1 cellular context compared by ENCODE assay signal in the genomic region with DNA sequence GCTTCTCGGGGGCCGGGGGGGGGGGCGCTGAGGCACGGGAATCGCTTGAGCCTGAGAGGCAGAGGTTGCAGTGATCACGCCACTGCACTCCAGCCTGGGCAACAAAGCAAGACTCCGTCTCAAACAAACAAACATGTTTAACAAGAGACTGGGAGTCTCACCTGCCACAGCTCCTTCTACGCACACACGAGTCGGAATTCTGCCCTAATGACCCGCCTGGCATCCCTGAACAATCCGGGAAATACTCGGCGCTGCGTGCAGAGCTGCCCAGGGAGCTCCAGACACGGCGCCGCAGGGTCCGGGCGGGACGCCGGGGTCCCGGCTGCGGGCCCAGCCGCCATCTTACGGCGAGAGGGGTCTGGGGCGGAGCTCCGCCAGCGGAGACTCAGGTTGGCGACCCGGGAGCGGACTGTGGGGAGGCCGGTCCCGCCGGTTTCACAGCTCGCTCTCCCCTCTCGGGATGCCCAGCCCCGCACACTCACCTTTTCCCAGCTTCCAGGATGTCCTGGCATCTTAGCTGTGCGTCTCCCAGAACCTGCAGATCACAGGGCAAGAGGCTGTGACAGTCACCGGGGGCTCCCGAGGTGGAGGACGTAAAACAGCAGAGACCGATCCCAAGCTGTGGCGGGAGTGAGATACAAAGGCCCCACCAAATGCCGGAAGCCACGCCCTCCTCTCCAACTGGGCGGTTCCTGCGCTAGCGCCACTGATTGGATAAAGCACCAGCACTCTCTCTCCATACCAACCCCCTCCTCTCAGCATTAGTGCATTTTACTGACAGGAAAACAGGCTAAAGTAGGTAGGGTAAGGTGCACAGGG.
TF ChIP-seq lines count a peak whose summit lies in the region.

No MANE protein-coding gene starts in this region.

TF ChIP-seq in HepG2, 621 proteins besides CTCF, POLR2A, EP300 and RAD21 (continued from another document and continues in another):
- TF ChIP-seq ZNF543 (CRISPR knock-in tag; IDR thresholded peaks at IDR 0.05) (peak; percentile 50; the same call in 1 of the 2 replicates), KLF11 (CRISPR knock-in tag; IDR thresholded peaks at IDR 0.05) (no peak), NFYB (CRISPR knock-in tag; IDR thresholded peaks at IDR 0.05) (peak; percentile 84), THYN1 (CRISPR knock-in tag; IDR thresholded peaks at IDR 0.05; ENCODE audit: borderline replicate concordance, low read depth) (no peak), ZIK1 (CRISPR knock-in tag; IDR thresholded peaks at IDR 0.05; ENCODE audit: borderline replicate concordance, low read depth) (no peak; the same call in 1 of the 2 replicates), ZNF629 (CRISPR knock-in tag; conservative IDR thresholded peaks at IDR 0.05) (no peak), XBP1 (CRISPR knock-in tag; IDR thresholded peaks at IDR 0.05) (no peak), ZSCAN9 (CRISPR knock-in tag; IDR thresholded peaks at IDR 0.05; ENCODE audit: borderline replicate concordance) (0 out of 2 replicates have a peak, but pooled peaks have one; percentile 64), SIN3B (IDR thresholded peaks at IDR 0.05; ENCODE audit: low read length) (no peak), TMF1 (CRISPR knock-in tag; IDR thresholded peaks at IDR 0.05; ENCODE audit: low read depth) (no peak), ZNF3 (CRISPR knock-in tag; IDR thresholded peaks at IDR 0.05) (no peak), HNF4A (CRISPR knock-in tag; IDR thresholded peaks at IDR 0.05) (no peak), YEATS4 (CRISPR knock-in tag; IDR thresholded peaks at IDR 0.05; ENCODE audit: borderline replicate concordance) (peak; percentile 54), CCDC6 (CRISPR knock-in tag; IDR thresholded peaks at IDR 0.05) (0 out of 2 replicates have a peak, but pooled peaks have one; percentile 66), NFKBIZ (CRISPR knock-in tag; IDR thresholded peaks at IDR 0.05) (no peak), SP1 (IDR thresholded peaks at IDR 0.05) (no peak), SP1 (CRISPR knock-in tag; IDR thresholded peaks at IDR 0.05) (peak; percentile 68; the same call in 1 of the 2 replicates), ZNF713 (CRISPR knock-in tag; IDR thresholded peaks at IDR 0.05) (no peak), ZNF20 (CRISPR knock-in tag; IDR thresholded peaks at IDR 0.05) (no peak), NFE2 (CRISPR knock-in tag; IDR thresholded peaks at IDR 0.05) (no peak), ZC3H13 (CRISPR knock-in tag; IDR thresholded peaks at IDR 0.05) (no peak; the same call in 1 of the 2 replicates), ZNF615 (CRISPR knock-in tag; IDR thresholded peaks at IDR 0.05; ENCODE audit: borderline replicate concordance) (no peak), ETV5 (CRISPR knock-in tag; IDR thresholded peaks at IDR 0.05; ENCODE audit: borderline replicate concordance) (peak; percentile 50; the same call in 1 of the 2 replicates), ZNF430 (CRISPR knock-in tag; IDR thresholded peaks at IDR 0.05) (no peak), KDM4B (CRISPR knock-in tag; IDR thresholded peaks at IDR 0.05) (no peak), AGO2 (optimal IDR thresholded peaks at IDR 0.05; ENCODE audit: low read depth, low read length) (peak; percentile 66), ZNF570 (CRISPR knock-in tag; IDR thresholded peaks at IDR 0.05; ENCODE audit: borderline replicate concordance) (no peak), RBM22 (optimal IDR thresholded peaks at IDR 0.05; ENCODE audit: low read length) (no peak), MTA1 (CRISPR knock-in tag; IDR thresholded peaks at IDR 0.05; ENCODE audit: borderline replicate concordance) (peak; percentile 53; the same call in 1 of the 2 replicates), REL (CRISPR knock-in tag; conservative IDR thresholded peaks at IDR 0.05) (no peak), HMGA1 (CRISPR knock-in tag; conservative IDR thresholded peaks at IDR 0.05) (no peak), MIER3 (CRISPR knock-in tag; IDR thresholded peaks at IDR 0.05; ENCODE audit: borderline replicate concordance) (no peak), ZNF850 (CRISPR knock-in tag; conservative IDR thresholded peaks at IDR 0.05) (no peak)
- TF ChIP-seq, protein P1, sequence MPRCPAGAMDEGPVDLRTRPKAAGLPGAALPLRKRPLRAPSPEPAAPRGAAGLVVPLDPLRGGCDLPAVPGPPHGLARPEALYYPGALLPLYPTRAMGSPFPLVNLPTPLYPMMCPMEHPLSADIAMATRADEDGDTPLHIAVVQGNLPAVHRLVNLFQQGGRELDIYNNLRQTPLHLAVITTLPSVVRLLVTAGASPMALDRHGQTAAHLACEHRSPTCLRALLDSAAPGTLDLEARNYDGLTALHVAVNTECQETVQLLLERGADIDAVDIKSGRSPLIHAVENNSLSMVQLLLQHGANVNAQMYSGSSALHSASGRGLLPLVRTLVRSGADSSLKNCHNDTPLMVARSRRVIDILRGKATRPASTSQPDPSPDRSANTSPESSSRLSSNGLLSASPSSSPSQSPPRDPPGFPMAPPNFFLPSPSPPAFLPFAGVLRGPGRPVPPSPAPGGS (CRISPR knock-in tag; IDR thresholded peaks at IDR 0.05) = no peak
- TF ChIP-seq, protein P2, sequence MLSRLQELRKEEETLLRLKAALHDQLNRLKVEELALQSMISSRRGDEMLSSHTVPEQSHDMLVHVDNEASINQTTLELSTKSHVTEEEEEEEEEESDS (CRISPR knock-in tag; IDR thresholded peaks at IDR 0.05; ENCODE audit: borderline replicate concordance) = no peak
- TF ChIP-seq, protein P3, sequence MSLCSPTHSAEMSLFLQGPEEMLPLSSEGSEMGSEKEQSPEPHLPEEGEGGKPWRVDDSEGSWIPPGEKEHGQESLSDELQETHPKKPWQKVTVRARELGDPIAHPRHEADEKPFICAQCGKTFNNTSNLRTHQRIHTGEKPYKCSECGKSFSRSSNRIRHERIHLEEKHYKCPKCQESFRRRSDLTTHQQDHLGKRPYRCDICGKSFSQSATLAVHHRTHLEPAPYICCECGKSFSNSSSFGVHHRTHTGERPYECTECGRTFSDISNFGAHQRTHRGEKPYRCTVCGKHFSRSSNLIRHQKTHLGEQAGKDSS (CRISPR knock-in tag; IDR thresholded peaks at IDR 0.05; ENCODE audit: borderline replicate concordance, low read depth) = no peak
- TF ChIP-seq, protein P4, sequence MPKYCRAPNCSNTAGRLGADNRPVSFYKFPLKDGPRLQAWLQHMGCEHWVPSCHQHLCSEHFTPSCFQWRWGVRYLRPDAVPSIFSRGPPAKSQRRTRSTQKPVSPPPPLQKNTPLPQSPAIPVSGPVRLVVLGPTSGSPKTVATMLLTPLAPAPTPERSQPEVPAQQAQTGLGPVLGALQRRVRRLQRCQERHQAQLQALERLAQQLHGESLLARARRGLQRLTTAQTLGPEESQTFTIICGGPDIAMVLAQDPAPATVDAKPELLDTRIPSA (CRISPR knock-in tag; IDR thresholded peaks at IDR 0.05; ENCODE audit: borderline replicate concordance) = no peak; the same call in 1 of the 2 replicates
- TF ChIP-seq, protein P5, sequence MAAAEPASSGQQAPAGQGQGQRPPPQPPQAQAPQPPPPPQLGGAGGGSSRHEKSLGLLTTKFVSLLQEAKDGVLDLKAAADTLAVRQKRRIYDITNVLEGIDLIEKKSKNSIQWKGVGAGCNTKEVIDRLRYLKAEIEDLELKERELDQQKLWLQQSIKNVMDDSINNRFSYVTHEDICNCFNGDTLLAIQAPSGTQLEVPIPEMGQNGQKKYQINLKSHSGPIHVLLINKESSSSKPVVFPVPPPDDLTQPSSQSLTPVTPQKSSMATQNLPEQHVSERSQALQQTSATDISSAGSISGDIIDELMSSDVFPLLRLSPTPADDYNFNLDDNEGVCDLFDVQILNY (CRISPR knock-in tag; conservative IDR thresholded peaks at IDR 0.05) = no peak
- TF ChIP-seq, protein P6, sequence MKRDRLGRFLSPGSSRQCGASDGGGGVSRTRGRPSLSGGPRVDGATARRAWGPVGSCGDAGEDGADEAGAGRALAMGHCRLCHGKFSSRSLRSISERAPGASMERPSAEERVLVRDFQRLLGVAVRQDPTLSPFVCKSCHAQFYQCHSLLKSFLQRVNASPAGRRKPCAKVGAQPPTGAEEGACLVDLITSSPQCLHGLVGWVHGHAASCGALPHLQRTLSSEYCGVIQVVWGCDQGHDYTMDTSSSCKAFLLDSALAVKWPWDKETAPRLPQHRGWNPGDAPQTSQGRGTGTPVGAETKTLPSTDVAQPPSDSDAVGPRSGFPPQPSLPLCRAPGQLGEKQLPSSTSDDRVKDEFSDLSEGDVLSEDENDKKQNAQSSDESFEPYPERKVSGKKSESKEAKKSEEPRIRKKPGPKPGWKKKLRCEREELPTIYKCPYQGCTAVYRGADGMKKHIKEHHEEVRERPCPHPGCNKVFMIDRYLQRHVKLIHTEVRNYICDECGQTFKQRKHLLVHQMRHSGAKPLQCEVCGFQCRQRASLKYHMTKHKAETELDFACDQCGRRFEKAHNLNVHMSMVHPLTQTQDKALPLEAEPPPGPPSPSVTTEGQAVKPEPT (CRISPR knock-in tag; IDR thresholded peaks at IDR 0.05; ENCODE audit: low read depth) = no peak
- TF ChIP-seq, protein P7, sequence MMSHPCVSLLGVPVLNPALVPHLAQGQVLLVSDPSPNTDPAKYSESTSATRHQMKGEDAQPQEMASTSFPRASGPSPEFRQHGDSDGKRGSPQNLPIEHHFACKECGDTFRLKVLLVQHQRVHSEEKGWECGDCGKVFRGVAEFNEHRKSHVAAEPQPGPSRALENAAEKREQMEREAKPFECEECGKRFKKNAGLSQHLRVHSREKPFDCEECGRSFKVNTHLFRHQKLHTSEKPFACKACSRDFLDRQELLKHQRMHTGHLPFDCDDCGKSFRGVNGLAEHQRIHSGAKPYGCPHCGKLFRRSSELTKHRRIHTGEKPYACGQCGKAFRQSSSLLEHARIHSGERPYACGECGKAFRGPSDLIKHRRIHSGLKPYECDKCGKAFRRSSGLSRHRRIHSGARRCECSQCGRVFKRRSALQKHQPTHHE (CRISPR knock-in tag; IDR thresholded peaks at IDR 0.05; ENCODE audit: borderline replicate concordance) = peak; percentile 61; the same call in 1 of the 2 replicates
- TF ChIP-seq, protein P8, sequence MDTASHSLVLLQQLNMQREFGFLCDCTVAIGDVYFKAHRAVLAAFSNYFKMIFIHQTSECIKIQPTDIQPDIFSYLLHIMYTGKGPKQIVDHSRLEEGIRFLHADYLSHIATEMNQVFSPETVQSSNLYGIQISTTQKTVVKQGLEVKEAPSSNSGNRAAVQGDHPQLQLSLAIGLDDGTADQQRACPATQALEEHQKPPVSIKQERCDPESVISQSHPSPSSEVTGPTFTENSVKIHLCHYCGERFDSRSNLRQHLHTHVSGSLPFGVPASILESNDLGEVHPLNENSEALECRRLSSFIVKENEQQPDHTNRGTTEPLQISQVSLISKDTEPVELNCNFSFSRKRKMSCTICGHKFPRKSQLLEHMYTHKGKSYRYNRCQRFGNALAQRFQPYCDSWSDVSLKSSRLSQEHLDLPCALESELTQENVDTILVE (CRISPR knock-in tag; IDR thresholded peaks at IDR 0.05) = no peak
- TF ChIP-seq, protein P9, sequence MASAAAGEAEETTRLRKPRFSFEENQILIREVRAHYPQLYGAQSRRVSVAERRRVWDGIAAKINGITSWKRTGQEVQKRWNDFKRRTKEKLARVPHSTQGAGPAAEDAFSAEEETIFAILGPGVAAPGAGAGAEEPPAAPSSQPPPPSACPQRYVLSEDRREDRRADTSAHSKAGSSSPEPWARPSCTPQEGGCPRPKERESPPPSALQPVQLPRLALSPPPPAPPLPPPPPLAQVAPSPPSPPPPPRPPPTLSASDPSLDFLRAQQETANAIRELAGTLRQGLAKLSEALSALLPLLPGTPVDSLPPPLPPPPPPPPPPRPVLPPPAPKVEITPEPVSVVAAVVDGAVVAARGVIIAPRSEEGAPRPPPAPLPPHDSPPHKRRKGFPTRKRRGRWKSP (CRISPR knock-in tag; IDR thresholded peaks at IDR 0.05) = no peak
- TF ChIP-seq, protein P10, sequence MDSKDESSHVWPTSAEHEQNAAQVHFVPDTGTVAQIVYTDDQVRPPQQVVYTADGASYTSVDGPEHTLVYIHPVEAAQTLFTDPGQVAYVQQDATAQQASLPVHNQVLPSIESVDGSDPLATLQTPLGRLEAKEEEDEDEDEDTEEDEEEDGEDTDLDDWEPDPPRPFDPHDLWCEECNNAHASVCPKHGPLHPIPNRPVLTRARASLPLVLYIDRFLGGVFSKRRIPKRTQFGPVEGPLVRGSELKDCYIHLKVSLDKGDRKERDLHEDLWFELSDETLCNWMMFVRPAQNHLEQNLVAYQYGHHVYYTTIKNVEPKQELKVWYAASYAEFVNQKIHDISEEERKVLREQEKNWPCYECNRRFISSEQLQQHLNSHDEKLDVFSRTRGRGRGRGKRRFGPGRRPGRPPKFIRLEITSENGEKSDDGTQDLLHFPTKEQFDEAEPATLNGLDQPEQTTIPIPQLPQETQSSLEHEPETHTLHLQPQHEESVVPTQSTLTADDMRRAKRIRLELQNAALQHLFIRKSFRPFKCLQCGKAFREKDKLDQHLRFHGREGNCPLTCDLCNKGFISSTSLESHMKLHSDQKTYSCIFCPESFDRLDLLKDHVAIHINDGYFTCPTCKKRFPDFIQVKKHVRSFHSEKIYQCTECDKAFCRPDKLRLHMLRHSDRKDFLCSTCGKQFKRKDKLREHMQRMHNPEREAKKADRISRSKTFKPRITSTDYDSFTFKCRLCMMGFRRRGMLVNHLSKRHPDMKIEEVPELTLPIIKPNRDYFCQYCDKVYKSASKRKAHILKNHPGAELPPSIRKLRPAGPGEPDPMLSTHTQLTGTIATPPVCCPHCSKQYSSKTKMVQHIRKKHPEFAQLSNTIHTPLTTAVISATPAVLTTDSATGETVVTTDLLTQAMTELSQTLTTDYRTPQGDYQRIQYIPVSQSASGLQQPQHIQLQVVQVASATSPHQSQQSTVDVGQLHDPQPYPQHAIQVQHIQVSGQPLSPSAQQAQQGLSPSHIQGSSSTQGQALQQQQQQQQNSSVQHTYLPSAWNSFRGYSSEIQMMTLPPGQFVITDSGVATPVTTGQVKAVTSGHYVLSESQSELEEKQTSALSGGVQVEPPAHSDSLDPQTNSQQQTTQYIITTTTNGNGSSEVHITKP (CRISPR knock-in tag; IDR thresholded peaks at IDR 0.05; ENCODE audit: low read depth) = no peak
- TF ChIP-seq, protein P11, sequence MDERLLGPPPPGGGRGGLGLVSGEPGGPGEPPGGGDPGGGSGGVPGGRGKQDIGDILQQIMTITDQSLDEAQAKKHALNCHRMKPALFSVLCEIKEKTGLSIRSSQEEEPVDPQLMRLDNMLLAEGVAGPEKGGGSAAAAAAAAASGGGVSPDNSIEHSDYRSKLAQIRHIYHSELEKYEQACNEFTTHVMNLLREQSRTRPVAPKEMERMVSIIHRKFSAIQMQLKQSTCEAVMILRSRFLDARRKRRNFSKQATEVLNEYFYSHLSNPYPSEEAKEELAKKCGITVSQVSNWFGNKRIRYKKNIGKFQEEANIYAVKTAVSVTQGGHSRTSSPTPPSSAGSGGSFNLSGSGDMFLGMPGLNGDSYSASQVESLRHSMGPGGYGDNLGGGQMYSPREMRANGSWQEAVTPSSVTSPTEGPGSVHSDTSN (CRISPR knock-in tag; IDR thresholded peaks at IDR 0.05) = no peak
- TF ChIP-seq, protein P12, sequence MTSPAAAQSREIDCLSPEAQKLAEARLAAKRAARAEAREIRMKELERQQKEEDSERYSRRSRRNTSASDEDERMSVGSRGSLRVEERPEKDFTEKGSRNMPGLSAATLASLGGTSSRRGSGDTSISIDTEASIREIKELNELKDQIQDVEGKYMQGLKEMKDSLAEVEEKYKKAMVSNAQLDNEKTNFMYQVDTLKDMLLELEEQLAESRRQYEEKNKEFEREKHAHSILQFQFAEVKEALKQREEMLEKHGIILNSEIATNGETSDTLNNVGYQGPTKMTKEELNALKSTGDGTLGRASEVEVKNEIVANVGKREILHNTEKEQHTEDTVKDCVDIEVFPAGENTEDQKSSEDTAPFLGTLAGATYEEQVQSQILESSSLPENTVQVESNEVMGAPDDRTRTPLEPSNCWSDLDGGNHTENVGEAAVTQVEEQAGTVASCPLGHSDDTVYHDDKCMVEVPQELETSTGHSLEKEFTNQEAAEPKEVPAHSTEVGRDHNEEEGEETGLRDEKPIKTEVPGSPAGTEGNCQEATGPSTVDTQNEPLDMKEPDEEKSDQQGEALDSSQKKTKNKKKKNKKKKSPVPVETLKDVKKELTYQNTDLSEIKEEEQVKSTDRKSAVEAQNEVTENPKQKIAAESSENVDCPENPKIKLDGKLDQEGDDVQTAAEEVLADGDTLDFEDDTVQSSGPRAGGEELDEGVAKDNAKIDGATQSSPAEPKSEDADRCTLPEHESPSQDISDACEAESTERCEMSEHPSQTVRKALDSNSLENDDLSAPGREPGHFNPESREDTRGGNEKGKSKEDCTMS (CRISPR knock-in tag; conservative IDR thresholded peaks at IDR 0.05) = no peak
